ENCODE assay signal across 17 cellular contexts in the genomic region with DNA sequence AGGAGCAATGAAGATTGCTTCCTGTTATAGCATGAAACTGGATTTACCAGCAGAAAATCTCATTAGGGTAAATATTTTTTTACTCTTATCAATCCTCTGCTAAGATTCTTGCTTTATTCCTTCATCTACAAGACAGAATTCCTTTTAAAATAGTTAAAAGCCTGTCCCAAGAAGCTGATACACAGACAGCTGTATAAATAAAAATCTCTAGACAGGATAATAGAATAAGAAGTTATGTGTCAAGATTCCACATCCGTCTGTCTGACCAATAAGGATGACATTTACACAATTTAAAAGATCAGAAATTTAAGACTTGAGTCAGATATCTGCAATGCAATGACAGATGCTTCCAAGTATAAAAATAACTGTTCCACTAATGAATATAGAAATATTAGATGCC.
"Had no signal": no experiment of that assay in that cellular context is flagged by ENCODE, and none has a peak within 500 bp of the region (broad histone marks: within the 10 kb centered on the region; RNA-seq: fewer than 3 reads in every experiment).

No MANE protein-coding gene starts in this region.

- H3K27ac ChIP-seq: breast epithelium, hepatocyte, left ventricle myocardium inferior, right atrium auricular region, upper lobe of right lung had no signal

- H3K4me3 ChIP-seq: breast epithelium, hepatocyte, left ventricle myocardium inferior, mucosa of descending colon, right atrium auricular region, upper lobe of right lung had no signal

- DNase-seq: activated B cell treated with CpG ODN at 0.5 μM for 24 hours; activated CD4-positive, alpha-beta T cell treated with anti-CD3 and anti-CD28 coated beads for 48 hours; activated CD8-positive, alpha-beta memory T cell treated with anti-CD3 and anti-CD28 coated beads, Interleukin-2, amount 50 U/mL, for 4 hours; activated CD8-positive, alpha-beta T cell treated with anti-CD3 and anti-CD28 coated beads, Interleukin-2, amount 10 ng/mL, durations not matched to agents 7 days and 5 days; activated naive CD8-positive, alpha-beta T cell treated with anti-CD3 and anti-CD28 coated beads for 36 hours; activated T-cell treated with anti-CD3 and anti-CD28 coated beads, Interleukin-2, amount 50 U/mL, for 72 hours; amygdala; endodermal cell; erythroblast; left ventricle myocardium inferior; mucosa of descending colon; stimulated activated naive CD8-positive, alpha-beta T cell treated with anti-CD3 and anti-CD28 coated beads, Interleukin-15, amount 100 ng/mL, for 72 hours; upper lobe of right lung had no signal

- H3K4me1 ChIP-seq: breast epithelium, left ventricle myocardium inferior, right atrium auricular region, upper lobe of right lung had no signal

- H3K36me3 ChIP-seq: breast epithelium, left ventricle myocardium inferior, right atrium auricular region, upper lobe of right lung had no signal

- FAIRE-seq: TTC549 had no signal

- H3K9me3 ChIP-seq: mucosa of descending colon, right atrium auricular region, upper lobe of right lung had no signal

- H3K27me3 ChIP-seq: breast epithelium, hepatocyte, right atrium auricular region, upper lobe of right lung had no signal
